In the genomic region with DNA sequence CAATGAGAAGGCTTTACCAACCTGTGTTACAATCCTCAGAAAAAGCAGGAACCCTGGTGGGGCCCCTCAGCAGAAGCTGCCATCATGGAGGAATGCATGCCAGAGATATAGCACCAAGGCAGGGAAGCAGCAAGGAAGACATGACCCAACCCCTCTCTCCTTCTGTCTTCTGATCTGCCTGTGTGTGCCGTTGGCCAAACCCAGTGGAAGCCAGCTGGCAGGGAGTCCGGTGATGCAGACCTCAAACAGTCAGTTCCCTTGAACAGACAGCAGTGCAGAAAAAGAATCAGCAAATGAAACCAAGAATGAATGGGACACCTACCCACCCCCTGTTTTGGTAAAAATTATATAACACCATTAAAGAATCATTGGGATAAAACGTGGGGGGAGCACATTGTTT, we compare ENCODE assay signal across 29 cellular contexts.
DNase-seq lines count a peak whose midpoint lies in the region; ATAC-seq, FAIRE-seq and TF ChIP-seq lines count a peak whose summit lies in the region.
"Had no signal": no experiment of that assay in that cellular context is flagged by ENCODE, and none has a peak within 500 bp of the region (broad histone marks: within the 10 kb centered on the region; RNA-seq: fewer than 3 reads in every experiment).

No MANE protein-coding gene starts in this region.

- no peak overlapping the region for H2BK20ac ChIP-seq in H1 (ENCODE audit: low read length)

- no peak overlapping the region for H4K5ac ChIP-seq in H1 (ENCODE audit: insufficient read length, low read depth, low read length)

- no peak overlapping the region for H2BK12ac ChIP-seq in H1 (ENCODE audit: low read depth, low read length)

- H3K36me3 ChIP-seq in H1 (ENCODE audit: control insufficient read depth in 2 of 4, insufficient read depth in 4 of 4, low read length in 3 of 4) (no peaks in the 10 kb centered on the region; a peak in 1 of 8 replicates), left ventricle myocardium inferior (no peaks in the 10 kb centered on the region), upper lobe of right lung (no peaks in the 10 kb centered on the region)
- H3K36me3 ChIP-seq: ascending aorta, prostate gland, stomach, thyroid gland had no signal

- no peak overlapping the region for H2BK120ac ChIP-seq in H1 (replicated peaks; ENCODE audit: low read depth, low read length)

- WGBS in H1 (ENCODE audit: extremely low coverage in 1 of 2, insufficient coverage in 1 of 2, insufficient read length in 1 of 2, insufficient replicate concordance in 2 of 2, low coverage in 1 of 2, low lambda C conversion rate in 2 of 2, missing lambda C conversion rate in 1 of 2), 2 experiments: 95% methylated on average over 3 of the region's 3 CpGs; no CpG with 5 or more reads in 1 of the 2 experiments

- no peaks in the 10 kb centered on the region for H3K9me3 Mint-ChIP-seq in activated CD8-positive, alpha-beta memory T cell treated with anti-CD3 and anti-CD28 coated beads, Interleukin-2, amount 10 ng/mL, durations not matched to agents 7 days and 5 days (ENCODE audit: low read depth)
- H3K9me3 Mint-ChIP-seq: activated CD4-positive, alpha-beta memory T cell treated with anti-CD3 and anti-CD28 coated beads, Interleukin-2, amount 10 ng/mL, durations not matched to agents 7 days and 5 days; activated naive CD8-positive, alpha-beta T cell treated with anti-CD3 and anti-CD28 coated beads, Interleukin-2, amount 10 ng/mL, durations not matched to agents 7 days and 5 days; central memory CD8-positive, alpha-beta T cell; memory B cell had no signal

- TF ChIP-seq RAD21 in H1 (IDR thresholded peaks at IDR 0.05 in 1 of 2, conservative IDR thresholded peaks at IDR 0.05 in 1 of 2; ENCODE audit: low read depth in 2 of 2, low read length in 2 of 2): no peak

- no peak overlapping the region for H3K56ac ChIP-seq in H1 (replicated peaks; ENCODE audit: insufficient read length, low read depth, low read length)

- TF ChIP-seq CTCF in H1 (IDR thresholded peaks at IDR 0.05; ENCODE audit: control extremely low read depth in 1 of 3, insufficient read depth in 1 of 3, low read depth in 1 of 3, low read length in 3 of 3): no peak
- no peak for TF ChIP-seq CTCF in left ventricle myocardium inferior (IDR thresholded peaks at IDR 0.05; ENCODE audit: borderline replicate concordance)
- no peak for TF ChIP-seq CTCF in upper lobe of right lung (IDR thresholded peaks at IDR 0.05)

- H3K4me3 Mint-ChIP-seq in activated CD8-positive, alpha-beta memory T cell treated with anti-CD3 and anti-CD28 coated beads, Interleukin-2, amount 10 ng/mL, durations not matched to agents 7 days and 5 days: no peak overlapping the region
- H3K4me3 Mint-ChIP-seq: activated CD4-positive, alpha-beta memory T cell treated with anti-CD3 and anti-CD28 coated beads, Interleukin-2, amount 10 ng/mL, durations not matched to agents 7 days and 5 days; activated naive CD8-positive, alpha-beta T cell treated with anti-CD3 and anti-CD28 coated beads, Interleukin-2, amount 10 ng/mL, durations not matched to agents 7 days and 5 days; CD4-positive, alpha-beta memory T cell; central memory CD8-positive, alpha-beta T cell; memory B cell had no signal

- CTCF ChIA-PET in H1 (lab: Charles Lee; ENCODE audit: partially characterized antibody): interaction anchor here (0.6 kb wide), 1 partner anchor 1390 kb away, joined by 3 read pairs; no protein-coding TSS in a partner anchor
- CTCF ChIA-PET in activated CD8-positive, alpha-beta memory T cell treated with anti-CD3 and anti-CD28 coated beads, Interleukin-2, amount 10 ng/mL, durations not matched to agents 7 days and 5 days (lab: Charles Lee): no interaction called here

- no peak overlapping the region for H3K27ac Mint-ChIP-seq in activated CD8-positive, alpha-beta memory T cell treated with anti-CD3 and anti-CD28 coated beads, Interleukin-2, amount 10 ng/mL, durations not matched to agents 7 days and 5 days
- H3K27ac Mint-ChIP-seq: activated CD4-positive, alpha-beta memory T cell treated with anti-CD3 and anti-CD28 coated beads, Interleukin-2, amount 10 ng/mL, durations not matched to agents 7 days and 5 days; activated naive CD8-positive, alpha-beta T cell treated with anti-CD3 and anti-CD28 coated beads, Interleukin-2, amount 10 ng/mL, durations not matched to agents 7 days and 5 days; CD4-positive, alpha-beta memory T cell; memory B cell had no signal

- FAIRE-seq in H1 (lab: Jason Lieb, UNC): no peak
- FAIRE-seq: HTR-8/SVneo had no signal

- H3K27me3 ChIP-seq in H1 (replicated peaks in 1 of 4; ENCODE audit: control insufficient read depth in 3 of 4, extremely low read depth in 1 of 4, insufficient read depth in 3 of 4, low read length in 3 of 4) (no peaks in the 10 kb centered on the region; a peak in 1 of 7 replicates), left ventricle myocardium inferior (ENCODE audit: low read depth) (no peaks in the 10 kb centered on the region), upper lobe of right lung (no peaks in the 10 kb centered on the region)
- H3K27me3 ChIP-seq: ascending aorta, dorsolateral prefrontal cortex, stomach, thyroid gland had no signal

- H3K4me1 ChIP-seq in H1 (replicated peaks in 1 of 4; ENCODE audit: control insufficient read depth in 3 of 4, insufficient read depth in 4 of 4, low read length in 3 of 4): peaks cover 0 to 3% (median 0%) of the 10 kb centered on the region in 4 experiments; a peak in 1 of 7 replicates
- H3K4me1 ChIP-seq in left ventricle myocardium inferior: peaks cover 13% of the 10 kb centered on the region
- H3K4me1 ChIP-seq in upper lobe of right lung: peaks cover 14% of the 10 kb centered on the region
- H3K4me1 ChIP-seq: prostate gland had no signal

- no peak for TF ChIP-seq EP300 in H1 (IDR thresholded peaks at IDR 0.05; ENCODE audit: borderline replicate concordance in 1 of 2, low read depth in 2 of 2, low read length in 2 of 2)

- no peaks in the 10 kb centered on the region for H4K20me1 ChIP-seq in H1 (replicated peaks in 1 of 2; ENCODE audit: control insufficient read depth in 1 of 2, insufficient read depth in 2 of 2, low read length in 2 of 2)

- H3K4me2 ChIP-seq in H1 (ENCODE audit: insufficient read depth in 1 of 2, low read depth in 2 of 2, low read length in 2 of 2): no peak overlapping the region
- H3K4me2 ChIP-seq: KMS-11 had no signal

- no peaks in the 10 kb centered on the region for H3K36me3 Mint-ChIP-seq in activated CD8-positive, alpha-beta memory T cell treated with anti-CD3 and anti-CD28 coated beads, Interleukin-2, amount 10 ng/mL, durations not matched to agents 7 days and 5 days
- H3K36me3 Mint-ChIP-seq: activated naive CD8-positive, alpha-beta T cell treated with anti-CD3 and anti-CD28 coated beads, Interleukin-2, amount 10 ng/mL, durations not matched to agents 7 days and 5 days; CD4-positive, alpha-beta memory T cell; memory B cell had no signal

- H2AK5ac ChIP-seq in H1 (ENCODE audit: low read depth, low read length): no peak overlapping the region

- no peak overlapping the region for H4K91ac ChIP-seq in H1 (replicated peaks; ENCODE audit: insufficient read length, low read length)

- H2AFZ ChIP-seq in H1 (ENCODE audit: low read length): no peak overlapping the region

- H3K79me1 ChIP-seq in H1 (ENCODE audit: low read depth, low read length): no peaks in the 10 kb centered on the region

- H3K14ac ChIP-seq in H1 (ENCODE audit: insufficient read length): peak overlapping the region; percentile 72

- H3K18ac ChIP-seq in H1 (ENCODE audit: extremely low read depth, low read length): no peak overlapping the region

- H3K23ac ChIP-seq in H1 (ENCODE audit: insufficient read length): no peak overlapping the region

- no peaks in the 10 kb centered on the region for H3K79me2 ChIP-seq in H1 (ENCODE audit: control insufficient read depth in 1 of 2, insufficient read depth in 2 of 2, low read length in 2 of 2)

- POLR2A ChIA-PET in H1 (lab: Charles Lee; ENCODE audit: partially characterized antibody): no interaction called here

- H3K27ac ChIP-seq in H1 (ENCODE audit: low read depth, low read length): no peak overlapping the region
- no peak overlapping the region for H3K27ac ChIP-seq in left ventricle myocardium inferior (replicated peaks)
- no peak overlapping the region for H3K27ac ChIP-seq in upper lobe of right lung
- H3K27ac ChIP-seq: ascending aorta, dorsolateral prefrontal cortex, KMS-11, prostate gland, stomach, thyroid gland had no signal

- H3K4me1 Mint-ChIP-seq in activated CD8-positive, alpha-beta memory T cell treated with anti-CD3 and anti-CD28 coated beads, Interleukin-2, amount 10 ng/mL, durations not matched to agents 7 days and 5 days: no peaks in the 10 kb centered on the region
- H3K4me1 Mint-ChIP-seq: activated CD4-positive, alpha-beta memory T cell treated with anti-CD3 and anti-CD28 coated beads, Interleukin-2, amount 10 ng/mL, durations not matched to agents 7 days and 5 days; activated naive CD8-positive, alpha-beta T cell treated with anti-CD3 and anti-CD28 coated beads, Interleukin-2, amount 10 ng/mL, durations not matched to agents 7 days and 5 days; CD4-positive, alpha-beta memory T cell; central memory CD8-positive, alpha-beta T cell; memory B cell had no signal

- intact Hi-C loops in Right ventricle myocardium inferior (cut with DNase I): no loop called here
- intact Hi-C loops in cardiac septum (cut with DNase I): no loop called here
- intact Hi-C loops in left ventricle myocardium inferior (cut with micrococcal nuclease): no loop called here
- intact Hi-C loops in upper lobe of right lung (cut with DNase I): no loop called here

- no peak overlapping the region for H3K4ac ChIP-seq in H1 (replicated peaks; ENCODE audit: insufficient read length, low read depth, low read length)

- H3K9ac ChIP-seq in H1 (replicated peaks in 1 of 4; ENCODE audit: extremely low read depth in 1 of 4, low read depth in 3 of 4, low read length in 3 of 4): no peak overlapping the region
- H3K9ac ChIP-seq: KMS-11 had no signal

- ATAC-seq in Right ventricle myocardium inferior: peak; percentile 72
- peak; percentile 22 for ATAC-seq in upper lobe of right lung
- ATAC-seq in activated CD8-positive, alpha-beta memory T cell treated with anti-CD3 and anti-CD28 coated beads, Interleukin-2, amount 10 ng/mL, durations not matched to agents 7 days and 5 days: no peak
- no peak for ATAC-seq in GM21786 (IDR thresholded peaks at IDR 0.05; ENCODE audit: unreplicated experiment)
- ATAC-seq: HCT116 had no signal

- H4K8ac ChIP-seq in H1 (ENCODE audit: extremely low read depth, insufficient read depth, low read length): peak overlapping the region; percentile 15; the same call in 1 of the 2 replicates

- no peaks in the 10 kb centered on the region for H3K23me2 ChIP-seq in H1 (ENCODE audit: low read depth, low read length)

- H3K27me3 Mint-ChIP-seq in activated CD8-positive, alpha-beta memory T cell treated with anti-CD3 and anti-CD28 coated beads, Interleukin-2, amount 10 ng/mL, durations not matched to agents 7 days and 5 days: no peaks in the 10 kb centered on the region
- H3K27me3 Mint-ChIP-seq: activated CD4-positive, alpha-beta memory T cell treated with anti-CD3 and anti-CD28 coated beads, Interleukin-2, amount 10 ng/mL, durations not matched to agents 7 days and 5 days; CD4-positive, alpha-beta memory T cell; central memory CD8-positive, alpha-beta T cell; memory B cell had no signal

- no peak overlapping the region for H2BK5ac ChIP-seq in H1 (ENCODE audit: low read depth, low read length)

- H3K4me3 ChIP-seq in H1 (ENCODE audit: extremely low read depth in 1 of 4, insufficient read depth in 2 of 4, low read depth in 3 of 4, low read length in 4 of 4): no peak overlapping the region
- H3K4me3 ChIP-seq in left ventricle myocardium inferior: no peak overlapping the region
- H3K4me3 ChIP-seq in upper lobe of right lung: no peak overlapping the region
- H3K4me3 ChIP-seq: ascending aorta, dorsolateral prefrontal cortex, prostate gland, stomach, thyroid gland had no signal

- no peak overlapping the region; the same call in 1 of the 2 replicates for H2BK15ac ChIP-seq in H1 (ENCODE audit: low read length)

- no peaks in the 10 kb centered on the region for H3K9me3 ChIP-seq in H1 (ENCODE audit: insufficient read depth in 2 of 2, low read depth in 1 of 2, low read length in 1 of 2)
- H3K9me3 ChIP-seq in left ventricle myocardium inferior (replicated peaks): no peaks in the 10 kb centered on the region
- H3K9me3 ChIP-seq in upper lobe of right lung: no peaks in the 10 kb centered on the region
- H3K9me3 ChIP-seq: ascending aorta, prostate gland, stomach, thyroid gland had no signal

- no peak for TF ChIP-seq POLR2A in H1 (IDR thresholded peaks at IDR 0.05; ENCODE audit: control extremely low read depth in 1 of 2, low read depth in 2 of 2, low read length in 2 of 2)

- DNase-seq in Right ventricle myocardium inferior (ENCODE audit: missing footprints) (peak; percentile 73), cardiac septum (ENCODE audit: low spot score) (no peak), H1 (ENCODE audit: low read depth in 1 of 2, low spot score in 2 of 2) (no peak), left ventricle myocardium inferior (peak; percentile 54), upper lobe of right lung (no peak)
- no peak for DNase-seq in activated CD8-positive, alpha-beta memory T cell treated with anti-CD3 and anti-CD28 coated beads, Interleukin-2, amount 10 ng/mL, durations not matched to agents 7 days and 5 days
- no peak for DNase-seq in activated CD8-positive, alpha-beta memory T cell treated with anti-CD3 and anti-CD28 coated beads for 24 hours
- DNase-seq: 8988T; activated CD4-positive, alpha-beta memory T cell treated with anti-CD3 and anti-CD28 coated beads, Interleukin-2, amount 10 ng/mL, durations not matched to agents 7 days and 5 days; activated CD4-positive, alpha-beta T cell treated with anti-CD3 and anti-CD28 coated beads for 1 hour; activated effector memory CD4-positive, alpha-beta T cell treated with Interleukin-2 at 50 U/mL for 16 hours; activated naive CD8-positive, alpha-beta T cell treated with anti-CD3 and anti-CD28 coated beads, Interleukin-2, amount 10 ng/mL, durations not matched to agents 7 days and 5 days; activated T-cell treated with anti-CD3 and anti-CD28 coated beads for 4 hours; AML-193; CD4-positive, alpha-beta memory T cell; NCI-H1436; NCI-H2107; stomach; T-helper 2 cell; thyroid gland had no signal

Comparison
In these comparisons a context has a peak if more than half of its experiments do, and no peak if none do; other contexts are left out.
1. DNase-seq: peak in Right ventricle myocardium inferior (single experiment) and left ventricle myocardium inferior (single experiment); none in cardiac septum (single experiment), H1 (0 of 2), upper lobe of right lung (single experiment), activated CD8-positive, alpha-beta memory T cell treated with anti-CD3 and anti-CD28 coated beads, Interleukin-2, amount 10 ng/mL, durations not matched to agents 7 days and 5 days (single experiment) and activated CD8-positive, alpha-beta memory T cell treated with anti-CD3 and anti-CD28 coated beads for 24 hours (single experiment).
2. ATAC-seq: peak in Right ventricle myocardium inferior (single experiment) and upper lobe of right lung (single experiment); none in activated CD8-positive, alpha-beta memory T cell treated with anti-CD3 and anti-CD28 coated beads, Interleukin-2, amount 10 ng/mL, durations not matched to agents 7 days and 5 days (single experiment) and GM21786 (single experiment).